In genomic region chr12:67942704-67943103, GRCh38 we compare ENCODE assay signal across 1 cellular context.
TF ChIP-seq lines count a peak whose summit lies in the region.

No MANE protein-coding gene starts in this region.

TF ChIP-seq in SK-N-SH, 30 proteins besides CTCF, POLR2A, EP300 and RAD21 (continued from another document):
- TF ChIP-seq REST (IDR thresholded peaks at IDR 0.05; ENCODE audit: low read depth, low read length) (no peak), FOXM1 (IDR thresholded peaks at IDR 0.05; ENCODE audit: low read depth) (no peak), NRF1 (IDR thresholded peaks at IDR 0.05; ENCODE audit: low read depth, low read length) (no peak), MAX (IDR thresholded peaks at IDR 0.05; ENCODE audit: low read depth) (no peak), JUND (IDR thresholded peaks at IDR 0.05) (no peak), RFX5 (IDR thresholded peaks at IDR 0.05; ENCODE audit: low read length) (no peak)
